ENCODE assay signal across 10 cellular contexts in genomic region chr16:600781-601180, GRCh38. TPM values are rescaled to one million over a fixed set of nuclear protein-coding genes. Genes with fewer than 3 reads are reported as not detected.
A peak's percentile ranks its signal among the peaks of the same experiment; 100 is the strongest.
DNase-seq lines count a peak whose midpoint lies in the region; ATAC-seq and TF ChIP-seq lines count a peak whose summit lies in the region.
"Had no signal": no experiment of that assay in that cellular context is flagged by ENCODE, and none has a peak within 500 bp of the region (broad histone marks: within the 10 kb centered on the region; RNA-seq: fewer than 3 reads in every experiment).

No MANE protein-coding gene starts in this region.

- H3K27me3 ChIP-seq in PC-9 (ENCODE audit: insufficient read depth, low read depth), result no peaks in the 10 kb centered on the region

- H3F3A ChIP-seq in PC-9 (ENCODE audit: insufficient read depth, low read depth), result peaks cover 9% of the 10 kb centered on the region; the same call in 1 of the 2 replicates

- no peak overlapping the region for H3K4me2 ChIP-seq in PC-9

- POLR2A ChIA-PET in PC-9 (lab: Charles Lee; ENCODE audit: unreplicated experiment), result interaction anchor here (0.7 kb wide), 1 partner anchor 28 kb away, joined by 4 read pairs; no protein-coding TSS in a partner anchor

- H3K9me2 ChIP-seq in PC-9 (ENCODE audit: insufficient read depth), result no peaks in the 10 kb centered on the region

- H3K4me3 ChIP-seq in NB4 (ENCODE audit: low read depth, low read length), result no peak overlapping the region
- no peak overlapping the region for H3K4me3 ChIP-seq in cardiac fibroblast (replicated peaks in 1 of 2; ENCODE audit: low read depth in 2 of 2, low read length in 2 of 2)
- H3K4me3 ChIP-seq in PC-9, result no peak overlapping the region

- H4K20me1 ChIP-seq in PC-9 (ENCODE audit: insufficient read depth), result peaks cover 19% of the 10 kb centered on the region

- peaks cover 30% of the 10 kb centered on the region for H3K9me3 Mint-ChIP-seq in nephron progenitor cell

- no peak for ATAC-seq in HG02623 (IDR thresholded peaks at IDR 0.05; ENCODE audit: unreplicated experiment)

- peaks cover 24% of the 10 kb centered on the region for H3K4me1 Mint-ChIP-seq in nephron progenitor cell

- no peak overlapping the region for H3K27ac ChIP-seq in PC-9

- intact Hi-C loops in PC-9 (cut with micrococcal nuclease; ENCODE audit: unreplicated experiment), result no loop called here

- H3K4me3 Mint-ChIP-seq in nephron progenitor cell, result no peak overlapping the region

- no peaks in the 10 kb centered on the region for H3K36me3 ChIP-seq in PC-9 (ENCODE audit: low read depth)

- TF ChIP-seq CTCF in NB4 (IDR thresholded peaks at IDR 0.05; ENCODE audit: low read depth, low read length) (peak; percentile 10), cardiac fibroblast (IDR thresholded peaks at IDR 0.05; ENCODE audit: low read depth, low read length) (peak; percentile 29), nephron progenitor cell (IDR thresholded peaks at IDR 0.05) (no peak), PC-9 (conservative IDR thresholded peaks at IDR 0.05) (no peak; the same call in 1 of the 2 replicates)

- CTCF ChIA-PET in PC-9 (lab: Charles Lee), result interaction anchor here (0.8 kb wide), 1 partner anchor 9 kb away, joined by 3 read pairs; no protein-coding TSS in a partner anchor

- no peaks in the 10 kb centered on the region for H3K9me3 ChIP-seq in PC-9 (ENCODE audit: insufficient read depth, low read depth)

- no TSS peak for BruUV-seq in PC-9 (replicated peaks; lab: Mats Ljungman, UMichigan)

- peaks cover 30% of the 10 kb centered on the region for H3K79me2 ChIP-seq in PC-9 (ENCODE audit: low read depth)

- H3K27ac Mint-ChIP-seq in nephron progenitor cell, result peak overlapping the region; percentile 77

- no peak overlapping the region for H2AFZ ChIP-seq in PC-9

- H3K4me1 ChIP-seq in PC-9 (replicated peaks; ENCODE audit: insufficient read depth), result no peaks in the 10 kb centered on the region

- DNase-seq in NCI-H524 (lab: John Stamatoyannopoulos, UW), result peak; percentile 32 to 78
- no peak for DNase-seq in NCI-H524 treated with DMSO at 0.1 percent for 48 hours (lab: John Stamatoyannopoulos, UW)
- peak; percentile 33 for DNase-seq in NB4 (ENCODE audit: low read depth)
- DNase-seq in cardiac fibroblast (ENCODE audit: low read depth in 2 of 2), result peak; percentile 20 to 23
- DNase-seq in nephron progenitor cell, result no peak
- no peak for DNase-seq in DMS53 (lab: John Stamatoyannopoulos, UW)
- DNase-seq in PC-9, result no peak
- DNase-seq: NCI-H1436 treated with DMSO at 0.1 percent for 48 hours, occipital lobe had no signal

- TF ChIP-seq POLR2A in NB4 (IDR thresholded peaks at IDR 0.05; ENCODE audit: extremely low read depth, insufficient read length), result no peak

- H3K36me3 Mint-ChIP-seq in nephron progenitor cell (ENCODE audit: low read depth), result peaks cover 72% of the 10 kb centered on the region

- H3K27me3 Mint-ChIP-seq in nephron progenitor cell (ENCODE audit: low read depth, poor library complexity), result peaks cover 4% of the 10 kb centered on the region

RNA-seq across cellular contexts. Expression of gene RAB40C, which starts 10.9 kb away (rescaled TPM):
- 43.6 and 47.1 TPM in 2 replicates for total RNA-seq in PC-9 (2021)

RNA-seq across cellular contexts. Expression of gene WFIKKN1, which starts 30.0 kb away (rescaled TPM):
- 6.9 and 9.2 TPM in 2 replicates for total RNA-seq in PC-9 (2021)

RNA-seq across cellular contexts. Expression of gene PIGQ, which starts 31.0 kb away (rescaled TPM):
- 72.5 and 96.1 TPM in 2 replicates for total RNA-seq in PC-9 (2021)

RNA-seq across cellular contexts. Expression of gene NHLRC4, which starts 34.0 kb away (rescaled TPM):
- total RNA-seq in PC-9 (2021), result not detected in 2 replicates

RNA-seq across cellular contexts. Expression of gene METTL26, which starts 35.3 kb away (rescaled TPM):
- 144 and 158 TPM in 2 replicates for total RNA-seq in PC-9 (2021)

Comparison
In these comparisons a context has a peak if more than half of its experiments do, and no peak if none do; other contexts are left out.
1. DNase-seq: peak in NCI-H524 (2 of 2), NB4 (single experiment) and cardiac fibroblast (2 of 2); none in NCI-H524 treated with DMSO at 0.1 percent for 48 hours (single experiment), nephron progenitor cell (single experiment), DMS53 (single experiment) and PC-9 (0 of 2).
2. CTCF ChIP-seq: peak in NB4 (single experiment) and cardiac fibroblast (single experiment); none in nephron progenitor cell (single experiment) and PC-9 (single experiment).